Comparison of ENCODE assay signal across 18 cellular contexts in the genomic region with DNA sequence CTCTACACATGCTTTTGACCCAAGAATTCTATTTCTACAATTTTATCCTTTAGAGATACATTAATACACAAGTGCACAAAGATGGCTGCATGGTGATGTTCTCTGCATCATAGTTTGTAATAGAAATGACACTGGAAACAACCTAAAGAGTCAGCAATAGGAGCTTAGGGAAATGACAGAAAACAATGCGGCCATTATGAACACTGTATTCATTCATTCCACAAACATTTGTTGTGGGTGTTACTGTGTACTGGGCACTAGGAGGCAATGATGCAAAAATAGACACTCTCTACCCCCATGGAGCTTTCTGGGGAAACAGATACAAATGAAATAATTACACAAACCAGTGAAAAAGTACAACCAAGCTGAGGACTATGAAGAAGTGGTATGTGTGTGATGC.
"Had no signal": no experiment of that assay in that cellular context is flagged by ENCODE, and none has a peak within 500 bp of the region (broad histone marks: within the 10 kb centered on the region; RNA-seq: fewer than 3 reads in every experiment).

No MANE protein-coding gene starts in this region.

- DNase-seq: KBM-7, MV-4-11, NCI-H1048, NCI-H1105 treated with DMSO at 0.1 percent for 48 hours, NCI-H1417 treated with DMSO at 0.1 percent for 48 hours, NCI-H146, NCI-H1694 treated with DMSO at 0.1 percent for 48 hours, NCI-H1930, NCI-H2081, NCI-H2227 treated with DMSO at 0.1 percent for 48 hours, NCI-H524, NCI-H526 treated with DMSO at 0.1 percent for 48 hours, NCI-H748 treated with DMSO at 0.1 percent for 48 hours, Right ventricle myocardium superior, SIG-M5, SK-N-SH, SW 1271 had no signal

- H3K27me3 ChIP-seq: SJSA1 had no signal

- H3K4me3 ChIP-seq: SJSA1 had no signal

- H3K27ac ChIP-seq: SJSA1 had no signal

- H3K36me3 ChIP-seq: SJSA1 had no signal

- H3K9ac ChIP-seq: SK-N-SH had no signal

- H3K9me3 ChIP-seq: SJSA1, SK-N-SH had no signal

- H3K4me2 ChIP-seq: SK-N-SH had no signal
